In the genomic region with DNA sequence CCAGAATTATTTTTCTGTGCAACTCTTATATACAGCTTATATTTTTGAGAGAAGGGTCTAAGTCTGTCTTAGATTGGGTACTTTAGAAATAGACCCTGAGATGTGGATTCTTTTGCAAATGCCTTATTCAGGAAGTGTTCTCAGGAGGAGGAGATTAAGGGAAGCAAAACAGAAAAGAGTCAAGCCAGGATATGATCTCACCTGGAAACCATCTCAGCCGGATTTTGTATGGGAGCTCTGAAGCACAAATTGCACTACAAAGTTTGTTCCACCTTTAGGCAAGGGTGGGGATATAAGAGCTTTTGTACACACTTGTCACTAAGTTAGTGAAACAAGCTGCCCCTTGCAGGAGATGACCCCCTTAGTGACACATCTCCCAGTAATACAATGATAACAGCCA, we compare ENCODE assay signal across 1 cellular context.
TF ChIP-seq lines count a peak whose summit lies in the region.

No MANE protein-coding gene starts in this region.

TF ChIP-seq in GM23338, 12 proteins besides CTCF, POLR2A, EP300 and RAD21 (continued from another document):
- TF ChIP-seq, protein P1, sequence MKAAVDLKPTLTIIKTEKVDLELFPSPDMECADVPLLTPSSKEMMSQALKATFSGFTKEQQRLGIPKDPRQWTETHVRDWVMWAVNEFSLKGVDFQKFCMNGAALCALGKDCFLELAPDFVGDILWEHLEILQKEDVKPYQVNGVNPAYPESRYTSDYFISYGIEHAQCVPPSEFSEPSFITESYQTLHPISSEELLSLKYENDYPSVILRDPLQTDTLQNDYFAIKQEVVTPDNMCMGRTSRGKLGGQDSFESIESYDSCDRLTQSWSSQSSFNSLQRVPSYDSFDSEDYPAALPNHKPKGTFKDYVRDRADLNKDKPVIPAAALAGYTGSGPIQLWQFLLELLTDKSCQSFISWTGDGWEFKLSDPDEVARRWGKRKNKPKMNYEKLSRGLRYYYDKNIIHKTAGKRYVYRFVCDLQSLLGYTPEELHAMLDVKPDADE (IDR thresholded peaks at IDR 0.05) = no peak
- TF ChIP-seq ZNF114 (CRISPR knock-in tag; IDR thresholded peaks at IDR 0.05) = no peak
- no peak for TF ChIP-seq REST (IDR thresholded peaks at IDR 0.05; ENCODE audit: unreplicated experiment)
- TF ChIP-seq EZH2 (IDR thresholded peaks at IDR 0.05; ENCODE audit: low read depth, unreplicated experiment) = no peak
- TF ChIP-seq CREB1 (CRISPR knock-in tag; IDR thresholded peaks at IDR 0.05; ENCODE audit: low read depth) = no peak
- TF ChIP-seq ZNF331 (CRISPR knock-in tag; IDR thresholded peaks at IDR 0.05; ENCODE audit: low read depth) = no peak
- no peak for TF ChIP-seq EZH2phosphoT487 (IDR thresholded peaks at IDR 0.05; ENCODE audit: unreplicated experiment)
TF ChIP-seq in GM23338: peak in this region for 0.
